ENCODE assay signal across 1 cellular context in genomic region chr12:122064034-122064777, GRCh38.
TF ChIP-seq lines count a peak whose summit lies in the region.

No MANE protein-coding gene starts in this region.

TF ChIP-seq in K562, 482 proteins besides CTCF, POLR2A, EP300 and RAD21 (continued from another document):
- TF ChIP-seq E2F5 (CRISPR knock-in tag; IDR thresholded peaks at IDR 0.05) (no peak), CEBPZ (IDR thresholded peaks at IDR 0.05; ENCODE audit: borderline replicate concordance, low read depth, low read length) (no peak), KLF13 (tag; IDR thresholded peaks at IDR 0.05; ENCODE audit: borderline replicate concordance, low read depth) (peak; percentile 81; the same call in 1 of the 2 replicates)
- TF ChIP-seq, protein P1, sequence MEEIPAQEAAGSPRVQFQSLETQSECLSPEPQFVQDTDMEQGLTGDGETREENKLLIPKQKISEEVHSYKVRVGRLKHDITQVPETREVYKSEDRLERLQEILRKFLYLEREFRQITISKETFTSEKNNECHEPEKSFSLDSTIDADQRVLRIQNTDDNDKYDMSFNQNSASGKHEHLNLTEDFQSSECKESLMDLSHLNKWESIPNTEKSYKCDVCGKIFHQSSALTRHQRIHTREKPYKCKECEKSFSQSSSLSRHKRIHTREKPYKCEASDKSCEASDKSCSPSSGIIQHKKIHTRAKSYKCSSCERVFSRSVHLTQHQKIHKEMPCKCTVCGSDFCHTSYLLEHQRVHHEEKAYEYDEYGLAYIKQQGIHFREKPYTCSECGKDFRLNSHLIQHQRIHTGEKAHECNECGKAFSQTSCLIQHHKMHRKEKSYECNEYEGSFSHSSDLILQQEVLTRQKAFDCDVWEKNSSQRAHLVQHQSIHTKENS (CRISPR knock-in tag; IDR thresholded peaks at IDR 0.05) = no peak
